ENCODE assay signal across 7 cellular contexts in the genomic region with DNA sequence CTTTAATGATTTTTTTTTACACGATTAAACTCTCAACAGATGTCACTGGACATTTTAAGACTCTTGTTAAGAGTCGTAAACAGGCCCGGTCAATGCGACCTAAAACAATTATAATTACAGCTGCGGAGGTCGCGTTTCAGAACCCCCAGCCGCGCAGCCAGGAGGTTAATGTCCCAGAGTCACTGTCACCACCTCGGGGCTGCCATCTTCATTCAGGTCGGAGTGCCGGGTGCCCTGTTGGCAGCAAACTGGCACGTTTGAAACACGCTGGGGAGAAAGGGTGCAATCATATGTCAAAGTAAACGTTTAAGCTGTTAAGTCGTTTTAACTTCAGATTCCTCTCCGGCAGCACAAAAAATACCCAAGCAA. TPM values are rescaled to one million over a fixed set of nuclear protein-coding genes. Genes with fewer than 3 reads are reported as not detected.
DNase-seq lines count a peak whose midpoint lies in the region; ATAC-seq and TF ChIP-seq lines count a peak whose summit lies in the region.

No MANE protein-coding gene starts in this region.

- no peak overlapping the region for H2BK120ac ChIP-seq in H9 (ENCODE audit: low read depth, low read length, poor library complexity, severe bottlenecking)

- H3K27me3 Mint-ChIP-seq in H9 (ENCODE audit: low read depth): peaks cover 17% of the 10 kb centered on the region

- peak overlapping the region; percentile 76 to 96 (median 94) for H3K27ac Mint-ChIP-seq in H9

- peaks cover 11% of the 10 kb centered on the region for H3K23me2 ChIP-seq in H9 (ENCODE audit: insufficient read length, low read depth, low read length, poor library complexity, severe bottlenecking)

- H2BK5ac ChIP-seq in H9 (ENCODE audit: insufficient read length, low read length): no peak overlapping the region

- no peak for ATAC-seq in GM18519 (IDR thresholded peaks at IDR 0.05; ENCODE audit: low FRiP score, unreplicated experiment)
- no peak for ATAC-seq in GM21825 (IDR thresholded peaks at IDR 0.05; ENCODE audit: unreplicated experiment)

- H3K4me1 ChIP-seq in H9 (ENCODE audit: insufficient read depth, low read length) (peaks cover 7% of the 10 kb centered on the region; the same call in 1 of the 2 replicates), SK-N-SH (ENCODE audit: control insufficient read depth in 1 of 2, insufficient read depth in 2 of 2, low read depth in 1 of 2, low read length in 1 of 2) (peaks cover 0 to 11% of the 10 kb centered on the region in 2 experiments; a peak in 1 of 4 replicates)

- H3K4me3 ChIP-seq in SK-N-SH (ENCODE audit: low read depth in 2 of 2, low read length in 1 of 2) (peak overlapping the region; percentile 64 to 66), fibroblast of villous mesenchyme (ENCODE audit: low read depth, low read length) (peak overlapping the region; percentile 60), skin epidermis (peak overlapping the region in 4 of 7 experiments; percentile 22 to 45 (median 32))

- H3T11ph ChIP-seq in H9 (ENCODE audit: low read length): no peak overlapping the region

- POLR2A ChIA-PET in SK-N-SH (lab: Yijun Ruan, JAX): no interaction called here

- peaks cover 4 to 5% (median 5%) of the 10 kb centered on the region in 3 experiments; a peak in 6 of 7 replicates for H3K36me3 Mint-ChIP-seq in H9 (ENCODE audit: insufficient read depth in 1 of 3, low read depth in 3 of 3)

- no peak for DNase-seq in H9
- peak; percentile 71 for DNase-seq in SK-N-SH
- no peak for DNase-seq in fibroblast of villous mesenchyme (ENCODE audit: low read depth)
- no peak for DNase-seq in occipital lobe (lab: John Stamatoyannopoulos, UW)

- H2BK15ac ChIP-seq in H9 (ENCODE audit: low read depth, low read length): no peak overlapping the region

- no peak overlapping the region for H2AK5ac ChIP-seq in H9 (ENCODE audit: insufficient read length, low read length)

- H2BK20ac ChIP-seq in H9 (ENCODE audit: low read depth, low read length, poor library complexity, severe bottlenecking): no peak overlapping the region

- H4K5ac ChIP-seq in H9 (ENCODE audit: insufficient read length, low read depth, low read length): no peak overlapping the region

- H3K79me1 ChIP-seq in H9 (ENCODE audit: insufficient read depth, low read depth, low read length, poor library complexity, severe bottlenecking): peaks cover 3% of the 10 kb centered on the region

- no CpG with 5 or more reads among the region's 17 CpGs for WGBS in H9 (ENCODE audit: extremely low coverage, insufficient read length, low lambda C conversion rate)
- 2% methylated on average over 17 of the region's 17 CpGs for WGBS in SK-N-SH (ENCODE audit: low lambda C conversion rate)

- no peak overlapping the region for H3K4ac ChIP-seq in H9 (ENCODE audit: low read depth, low read length)

- H3K23ac ChIP-seq in H9 (ENCODE audit: insufficient read length, low read depth, low read length): no peak overlapping the region

- no peaks in the 10 kb centered on the region for H3K36me3 ChIP-seq in SK-N-SH (replicated peaks in 1 of 2; ENCODE audit: control insufficient read depth in 1 of 2, insufficient read depth in 2 of 2, low read length in 1 of 2)

- no peak overlapping the region for H3K56ac ChIP-seq in H9 (ENCODE audit: insufficient read length, low read depth, low read length)

- H4K20me1 ChIP-seq in H9 (ENCODE audit: control insufficient read depth, insufficient read depth, insufficient read length): no peaks in the 10 kb centered on the region
- H4K20me1 ChIP-seq in SK-N-SH (ENCODE audit: insufficient read depth): no peaks in the 10 kb centered on the region

- peaks cover 3% of the 10 kb centered on the region for H3F3A ChIP-seq in SK-N-SH (replicated peaks; ENCODE audit: insufficient read depth)

- peak overlapping the region; percentile 46 for H3K9ac ChIP-seq in H9 (ENCODE audit: extremely low read depth, insufficient read length, low read length)
- H3K9ac ChIP-seq in SK-N-SH: peak overlapping the region; percentile 53; the same call in 1 of the 2 replicates

- no peak overlapping the region for H3K14ac ChIP-seq in H9 (ENCODE audit: insufficient read depth, low read length)

- no peak overlapping the region for H4K91ac ChIP-seq in H9 (ENCODE audit: insufficient read length, low read depth, low read length)

- H4K8ac ChIP-seq in H9 (replicated peaks; ENCODE audit: insufficient read length, low read depth, low read length): no peak overlapping the region

- no peak overlapping the region for H3K18ac ChIP-seq in H9 (ENCODE audit: insufficient read length, low read depth, low read length)

- CTCF ChIA-PET in SK-N-SH (lab: Yijun Ruan, JAX): no interaction called here

- H3K79me2 ChIP-seq in H9 (ENCODE audit: insufficient read depth, low read length) (peaks cover 9% of the 10 kb centered on the region; the same call in 1 of the 2 replicates), SK-N-SH (ENCODE audit: insufficient read depth) (no peaks in the 10 kb centered on the region)

- H2BK12ac ChIP-seq in H9 (ENCODE audit: insufficient read length, low read depth, low read length): no peak overlapping the region

- H3K9me3 ChIP-seq in H9 (ENCODE audit: control insufficient read depth, low read depth, low read length): no peaks in the 10 kb centered on the region
- H3K9me3 ChIP-seq in SK-N-SH: no peaks in the 10 kb centered on the region

- TF ChIP-seq EP300 in SK-N-SH (IDR thresholded peaks at IDR 0.05; ENCODE audit: borderline replicate concordance in 1 of 2, low read depth in 1 of 2, low read length in 1 of 2): 0 out of 4 replicates have a peak, but pooled peaks of 1 of the 2 experiments have one; percentile 13

- H3K27me3 ChIP-seq in H9 (ENCODE audit: insufficient read depth, low read length) (no peaks in the 10 kb centered on the region), SK-N-SH (ENCODE audit: insufficient read depth) (peaks cover 37% of the 10 kb centered on the region)

- H3K9me3 Mint-ChIP-seq in H9: peaks cover 0 to 2% of the 10 kb centered on the region in 2 experiments; a peak in 2 of 5 replicates

- peaks cover 40 to 42% of the 10 kb centered on the region in 2 experiments for H3K4me1 Mint-ChIP-seq in H9

- no peak overlapping the region for H3K27ac ChIP-seq in H9 (ENCODE audit: insufficient read length, low read depth, low read length)
- peak overlapping the region in 1 of 2 experiments; percentile 89; a peak in 2 of 4 replicates for H3K27ac ChIP-seq in SK-N-SH (ENCODE audit: low read depth in 2 of 2, low read length in 1 of 2)
- no peak overlapping the region for H3K27ac ChIP-seq in skin epidermis

- TF ChIP-seq CTCF in H9 (conservative IDR thresholded peaks at IDR 0.05) (no peak), SK-N-SH (IDR thresholded peaks at IDR 0.05) (no peak), fibroblast of villous mesenchyme (IDR thresholded peaks at IDR 0.05; ENCODE audit: insufficient read depth, low read depth, low read length) (no peak)

- H3K4me3 Mint-ChIP-seq in H9: peak overlapping the region; percentile 77 to 91

- TF ChIP-seq RAD21 in SK-N-SH (IDR thresholded peaks at IDR 0.05; ENCODE audit: low read length): no peak

- H3K4me2 ChIP-seq in H9 (ENCODE audit: insufficient read depth, insufficient read length, low read length) (peak overlapping the region; percentile 52), SK-N-SH (peak overlapping the region; percentile 83)

- H3K9me2 ChIP-seq in SK-N-SH: no peaks in the 10 kb centered on the region

- H2AFZ ChIP-seq in H9 (ENCODE audit: low read length) (no peak overlapping the region), SK-N-SH (ENCODE audit: low read depth) (peak overlapping the region; percentile 95)

TF ChIP-seq in SK-N-SH, 30 proteins besides CTCF, POLR2A, EP300 and RAD21:
- TF ChIP-seq MXI1 (IDR thresholded peaks at IDR 0.05; ENCODE audit: low read depth, low read length) (peak; percentile 60; the same call in 1 of the 2 replicates), GABPA (IDR thresholded peaks at IDR 0.05; ENCODE audit: low read depth) (no peak)

RNA-seq across cellular contexts. Expression of a gene that starts 0.7 kb away (rescaled TPM):
- 54.3 and 60.3 TPM in 2 replicates for total RNA-seq in H9 (2021)
- polyA plus RNA-seq in SK-N-SH (2012; rRNA removed): 0.76 and 0.96 TPM in 2 replicates
- polyA plus RNA-seq in SK-N-SH (2012; cell fraction: cytosol; rRNA removed): 0.58 and 0.89 TPM in 2 replicates
- polyA plus RNA-seq in SK-N-SH (2012; cell fraction: nucleus; rRNA removed): 0.97 and 1.2 TPM in 2 replicates
- total RNA-seq in fibroblast of villous mesenchyme: not detected in 2 replicates
- 8.1 TPM for total RNA-seq in occipital lobe
